Comparison of ENCODE assay signal across 8 cellular contexts in the genomic region with DNA sequence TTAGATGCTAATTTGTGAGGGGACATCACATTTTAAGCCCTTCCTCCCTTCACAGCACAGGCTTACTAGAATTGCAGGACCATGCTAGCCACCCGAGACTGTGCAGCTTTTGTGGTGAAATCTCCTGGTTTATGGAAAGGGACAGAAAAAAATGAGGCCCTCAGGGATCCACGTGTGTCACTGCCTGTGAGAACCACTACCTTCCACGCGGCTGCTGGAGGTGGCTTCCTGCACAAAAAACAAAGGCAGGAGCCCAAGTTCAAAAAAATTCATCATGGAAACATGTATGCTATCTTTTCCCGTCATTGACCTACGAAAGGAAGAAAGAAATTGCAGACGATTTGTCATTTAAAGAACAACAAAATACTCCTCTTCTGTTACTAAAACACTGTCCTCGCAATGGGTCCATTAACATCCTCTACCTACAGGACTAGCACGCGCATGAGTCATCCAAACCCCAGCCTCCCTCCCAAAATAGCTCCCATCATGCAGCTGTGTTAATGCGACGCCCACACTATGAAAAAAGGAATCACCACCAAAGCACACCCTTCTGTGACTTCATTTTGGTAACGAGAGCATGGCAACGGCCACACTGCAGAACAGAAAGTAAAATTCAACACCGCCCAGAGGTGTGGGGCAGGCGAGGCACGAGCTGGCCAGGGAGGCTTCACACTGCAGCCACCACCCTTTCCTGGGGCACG. TPM values are rescaled to one million over a fixed set of nuclear protein-coding genes. Genes with fewer than 3 reads are reported as not detected.
DNase-seq lines count a peak whose midpoint lies in the region; ATAC-seq lines count a peak whose summit lies in the region.

No MANE protein-coding gene starts in this region.

- peak overlapping the region; percentile 13 to 34 for H3K27ac ChIP-seq in esophagus (ENCODE audit: low read depth in 2 of 2, low read length in 1 of 2)

- no peaks in the 10 kb centered on the region for H3K9me3 ChIP-seq in esophagus (ENCODE audit: control insufficient read depth in 2 of 2, insufficient read depth in 1 of 2, low read depth in 1 of 2, low read length in 1 of 2)

- H3K36me3 ChIP-seq in esophagus (ENCODE audit: control insufficient read depth in 2 of 2, insufficient read depth in 2 of 2, low read length in 1 of 2) = peaks cover 0 to 4% of the 10 kb centered on the region in 2 donors

- WGBS in esophagus, 2 donors = 55 to 58% methylated on average over 18 of the region's 18 CpGs

- peak; percentile 56 for DNase-seq in activated CD4-positive, CD25-positive, alpha-beta regulatory T cell treated with anti-CD3 and anti-CD28 coated beads, Interleukin-2, amount 50 U/mL, for 72 hours
- peak; percentile 29 to 55 for DNase-seq in stimulated activated CD4-positive, alpha-beta T cell treated with anti-CD3 and anti-CD28 coated beads, Interleukin-1b, Interleukin-23, amount 100 ng/mL, for 4 hours (ENCODE audit: low read depth in 2 of 2)
- DNase-seq in SKM-1 (lab: John Stamatoyannopoulos, UW; ENCODE audit: unreplicated experiment) = no peak
- no peak for DNase-seq in HCEC 1CT
- DNase-seq in NCI-H748 (lab: John Stamatoyannopoulos, UW; ENCODE audit: unreplicated experiment) = no peak

- no peaks in the 10 kb centered on the region for H3K27me3 ChIP-seq in esophagus (ENCODE audit: control insufficient read depth in 1 of 2, insufficient read depth in 2 of 2, low read length in 2 of 2)

- peaks cover 0 to 6% of the 10 kb centered on the region in 2 donors for H3K4me1 ChIP-seq in esophagus (ENCODE audit: control insufficient read depth in 2 of 2, insufficient read depth in 2 of 2, low read length in 1 of 2)

- H3K4me3 ChIP-seq in esophagus (ENCODE audit: low read depth in 1 of 2, low read length in 2 of 2) = no peak overlapping the region

- ATAC-seq in GM19351 (IDR thresholded peaks at IDR 0.05; ENCODE audit: unreplicated experiment) (peak; percentile 96), HG03139 (IDR thresholded peaks at IDR 0.05; ENCODE audit: unreplicated experiment) (peak; percentile 85)

RNA-seq across cellular contexts. Expression of a gene that starts 45.7 kb away (rescaled TPM):
- under 1 TPM; 0.16 to 0.26 TPM for polyA plus RNA-seq in esophagus

Comparison
In these comparisons a context has a peak if more than half of its experiments do, and no peak if none do; other contexts are left out.
1. DNase-seq: peak in activated CD4-positive, CD25-positive, alpha-beta regulatory T cell treated with anti-CD3 and anti-CD28 coated beads, Interleukin-2, amount 50 U/mL, for 72 hours (single experiment) and stimulated activated CD4-positive, alpha-beta T cell treated with anti-CD3 and anti-CD28 coated beads, Interleukin-1b, Interleukin-23, amount 100 ng/mL, for 4 hours (2 of 2); none in SKM-1 (single experiment), HCEC 1CT (single experiment) and NCI-H748 (single experiment).